In the genomic region with DNA sequence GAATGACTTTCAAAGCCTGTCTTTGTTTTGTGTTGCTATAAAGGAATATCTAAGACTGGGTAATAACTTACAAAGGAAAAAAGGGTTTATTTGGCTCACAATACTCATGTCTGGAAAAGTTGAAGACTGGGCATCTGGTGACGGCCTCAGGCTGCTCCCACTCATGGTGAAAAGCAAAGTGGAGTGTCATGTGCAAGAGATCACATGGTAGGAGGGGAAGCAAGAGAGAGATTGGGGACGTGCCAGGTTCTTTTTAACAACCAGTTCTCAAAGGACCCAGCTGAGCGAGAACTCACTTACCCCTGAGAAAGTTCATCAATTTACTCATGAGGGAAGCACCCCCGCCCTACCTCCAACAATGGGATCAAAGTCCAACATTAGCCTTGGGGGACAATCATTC, we compare ENCODE assay signal across 21 cellular contexts.
A peak's percentile ranks its signal among the peaks of the same experiment; 100 is the strongest.
DNase-seq lines count a peak whose midpoint lies in the region; ATAC-seq and TF ChIP-seq lines count a peak whose summit lies in the region.
"Had no signal": no experiment of that assay in that cellular context is flagged by ENCODE, and none has a peak within 500 bp of the region (broad histone marks: within the 10 kb centered on the region; RNA-seq: fewer than 3 reads in every experiment).

No MANE protein-coding gene starts in this region.

- no peak for TF ChIP-seq CTCF in BE2C (IDR thresholded peaks at IDR 0.05; ENCODE audit: low read depth, low read length)
- TF ChIP-seq CTCF in GM12865 (IDR thresholded peaks at IDR 0.05; ENCODE audit: insufficient read depth, low read depth, low read length, missing control alignments) = no peak
- TF ChIP-seq CTCF in progenitor cell of endocrine pancreas (IDR thresholded peaks at IDR 0.05; ENCODE audit: unreplicated experiment) = no peak

- ATAC-seq in left lobe of liver = no peak
- ATAC-seq: CD8-positive, alpha-beta T cell had no signal

- peak; percentile 30 for DNase-seq in BE2C
- DNase-seq in GM12865 (ENCODE audit: low read depth) = peak; percentile 52
- peak; percentile 17 for DNase-seq in foreskin melanocyte
- no peak for DNase-seq in progenitor cell of endocrine pancreas (ENCODE audit: low spot score, unreplicated experiment)
- no peak for DNase-seq in left lobe of liver (ENCODE audit: low spot score)
- no peak for DNase-seq in T-helper 2 cell treated with Interferon-gamma antibody and Interleukin-4, amounts not matched to agents 5 μg/mL and 100 μg/mL, for 36 hours (ENCODE audit: low spot score)
- DNase-seq in activated T-cell treated with anti-CD3 and anti-CD28 coated beads, Interleukin-2, amount 50 U/mL, for 1 hour = no peak
- DNase-seq: AML-193; C1 segment of cervical spinal cord; Calu3; CD8-positive, alpha-beta T cell; DMS79 treated with DMSO at 0.1 percent for 48 hours; GF-D8; KBM-7; MM.1S; NCI-H1694 treated with DMSO at 0.1 percent for 48 hours; NCI-H2227 treated with DMSO at 0.1 percent for 48 hours; NCI-H526 treated with DMSO at 0.1 percent for 48 hours; Right ventricle myocardium superior; RPMI8226 had no signal

- no peaks in the 10 kb centered on the region for H3K9me3 ChIP-seq in BE2C
- H3K9me3 ChIP-seq: SJSA1 had no signal

- peak overlapping the region; percentile 43 for H3K27ac Mint-ChIP-seq in progenitor cell of endocrine pancreas
- no peak overlapping the region for H3K27ac Mint-ChIP-seq in T-helper 2 cell treated with Interferon-gamma antibody and Interleukin-4, amounts not matched to agents 5 μg/mL and 100 μg/mL, for 36 hours
- H3K27ac Mint-ChIP-seq: CD8-positive, alpha-beta T cell had no signal

- H3K4me1 Mint-ChIP-seq in progenitor cell of endocrine pancreas (ENCODE audit: low read depth) = peaks cover 16% of the 10 kb centered on the region
- H3K4me1 Mint-ChIP-seq in T-helper 2 cell treated with Interferon-gamma antibody and Interleukin-4, amounts not matched to agents 5 μg/mL and 100 μg/mL, for 36 hours (ENCODE audit: low read depth) = no peaks in the 10 kb centered on the region

- peaks cover 17% of the 10 kb centered on the region for H3K4me1 ChIP-seq in BE2C

- H3K9me3 Mint-ChIP-seq in progenitor cell of endocrine pancreas (ENCODE audit: low read depth) = peaks cover 5% of the 10 kb centered on the region
- H3K9me3 Mint-ChIP-seq in T-helper 2 cell treated with Interferon-gamma antibody and Interleukin-4, amounts not matched to agents 5 μg/mL and 100 μg/mL, for 36 hours = peaks cover 4% of the 10 kb centered on the region
- H3K9me3 Mint-ChIP-seq: CD8-positive, alpha-beta T cell had no signal

- H3K4me3 ChIP-seq in BE2C (ENCODE audit: low read depth, low read length) = no peak overlapping the region
- no peak overlapping the region for H3K4me3 ChIP-seq in GM12865 (ENCODE audit: low read depth, low read length)
- H3K4me3 ChIP-seq: SJSA1 had no signal

- H3K36me3 Mint-ChIP-seq in progenitor cell of endocrine pancreas (ENCODE audit: insufficient read depth) = peaks cover 4% of the 10 kb centered on the region
- H3K36me3 Mint-ChIP-seq in T-helper 2 cell treated with Interferon-gamma antibody and Interleukin-4, amounts not matched to agents 5 μg/mL and 100 μg/mL, for 36 hours (ENCODE audit: low read depth) = no peaks in the 10 kb centered on the region
- H3K36me3 Mint-ChIP-seq: CD8-positive, alpha-beta T cell had no signal

- no peaks in the 10 kb centered on the region for H3K27me3 Mint-ChIP-seq in progenitor cell of endocrine pancreas
- no peaks in the 10 kb centered on the region for H3K27me3 Mint-ChIP-seq in T-helper 2 cell treated with Interferon-gamma antibody and Interleukin-4, amounts not matched to agents 5 μg/mL and 100 μg/mL, for 36 hours (ENCODE audit: low read depth)

- no peak overlapping the region for H3K4me3 Mint-ChIP-seq in progenitor cell of endocrine pancreas (ENCODE audit: low read depth)
- H3K4me3 Mint-ChIP-seq in T-helper 2 cell treated with Interferon-gamma antibody and Interleukin-4, amounts not matched to agents 5 μg/mL and 100 μg/mL, for 36 hours = no peak overlapping the region
- H3K4me3 Mint-ChIP-seq: CD8-positive, alpha-beta T cell had no signal

- H3K36me3 ChIP-seq in BE2C = no peaks in the 10 kb centered on the region
- H3K36me3 ChIP-seq: SJSA1 had no signal

- no peaks in the 10 kb centered on the region for H3K27me3 ChIP-seq in BE2C
- H3K27me3 ChIP-seq: SJSA1 had no signal

Comparison
In these comparisons a context has a peak if more than half of its experiments do, and no peak if none do; other contexts are left out.
1. DNase-seq: peak in BE2C (single experiment), GM12865 (single experiment) and foreskin melanocyte (single experiment); none in progenitor cell of endocrine pancreas (single experiment), left lobe of liver (single experiment), T-helper 2 cell treated with Interferon-gamma antibody and Interleukin-4, amounts not matched to agents 5 μg/mL and 100 μg/mL, for 36 hours (single experiment) and activated T-cell treated with anti-CD3 and anti-CD28 coated beads, Interleukin-2, amount 50 U/mL, for 1 hour (single experiment).